In the genomic region with DNA sequence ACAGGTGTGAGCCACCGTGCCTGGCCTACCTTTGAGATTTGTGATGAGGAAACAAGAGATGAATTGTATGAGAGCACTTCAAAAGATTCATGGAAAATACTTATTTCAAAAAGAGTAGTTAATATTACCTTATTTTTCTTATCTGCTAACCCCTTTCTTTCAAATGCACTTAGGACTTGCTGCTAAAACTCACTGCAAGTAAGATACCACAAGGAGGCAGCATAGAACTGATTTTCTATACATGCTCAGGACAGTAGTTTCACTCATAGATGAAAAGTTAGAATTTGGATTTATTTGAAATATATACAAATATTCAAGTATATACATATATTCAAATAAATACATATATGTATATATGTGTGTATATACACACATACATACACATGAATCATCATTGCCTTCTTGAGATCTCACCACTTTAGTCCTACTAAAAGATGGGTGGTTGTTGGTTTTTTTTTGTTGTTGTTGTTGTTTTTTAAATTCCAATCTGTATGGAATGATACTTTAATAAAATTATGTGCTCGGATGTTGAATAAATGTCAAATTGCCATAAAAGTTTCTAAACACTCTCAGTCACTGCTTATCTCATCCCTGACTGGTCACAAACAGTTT, we compare ENCODE assay signal across 8 cellular contexts. TPM values are rescaled to one million over a fixed set of nuclear protein-coding genes. Genes with fewer than 3 reads are reported as not detected.
DNase-seq lines count a peak whose midpoint lies in the region; ATAC-seq and TF ChIP-seq lines count a peak whose summit lies in the region.

No MANE protein-coding gene starts in this region.

- no peak overlapping the region for H3K9ac ChIP-seq in endodermal cell (ENCODE audit: extremely low read depth, low read length, poor library complexity, severe bottlenecking)

- peaks cover 2% of the 10 kb centered on the region for H3K4me1 Mint-ChIP-seq in endodermal cell

- 84% methylated on average over 2 of the region's 2 CpGs; no CpG with 5 or more reads in 1 of the 2 experiments for WGBS in endodermal cell (ENCODE audit: insufficient coverage in 1 of 2, insufficient read length in 1 of 2), 2 experiments
- WGBS in stomach, 5 donors = 56 to 75% (median 63%) methylated on average over 2 of the region's 2 CpGs

- no peaks in the 10 kb centered on the region for H3K27me3 Mint-ChIP-seq in endodermal cell (ENCODE audit: insufficient read depth)

- H3K27ac ChIP-seq in endodermal cell (ENCODE audit: low read depth, low read length) (no peak overlapping the region), neutrophil (peak overlapping the region; percentile 39), stomach (no peak overlapping the region)

- no peaks in the 10 kb centered on the region for H3K9me3 Mint-ChIP-seq in endodermal cell

- intact Hi-C loops in stomach (cut with DNase I; ENCODE audit: low total_unique reads) = no loop called here

- H3K4me3 ChIP-seq in endodermal cell (ENCODE audit: low read length) (no peak overlapping the region), neutrophil (ENCODE audit: low read depth in 1 of 2, low read length in 1 of 2) (peak overlapping the region in 1 of 2 experiments; percentile 96), stomach (peak overlapping the region in 1 of 4 donors; percentile 7)

- H3K9me3 ChIP-seq in endodermal cell (ENCODE audit: control insufficient read depth, low read length) (no peaks in the 10 kb centered on the region), neutrophil (no peaks in the 10 kb centered on the region), stomach (no peaks in the 10 kb centered on the region)

- no peak for TF ChIP-seq POLR2A in stomach (IDR thresholded peaks at IDR 0.05)

- no peak for TF ChIP-seq EP300 in stomach (IDR thresholded peaks at IDR 0.05)

- peaks cover 34% of the 10 kb centered on the region for H3K36me3 ChIP-seq in endodermal cell (ENCODE audit: control insufficient read depth, insufficient read depth, low read length)
- peaks cover 58% of the 10 kb centered on the region for H3K36me3 ChIP-seq in neutrophil
- H3K36me3 ChIP-seq in stomach = peaks cover 37 to 46% (median 41%) of the 10 kb centered on the region in 4 donors

- DNase-seq in CD1c-positive myeloid dendritic cell (ENCODE audit: extremely low spot score) = peak; percentile 60
- peak; percentile 57 for DNase-seq in GM20000 (ENCODE audit: low spot score)
- DNase-seq in RKO (ENCODE audit: low spot score) = peak; percentile 84
- no peak for DNase-seq in endodermal cell
- no peak for DNase-seq in stomach

- no peak overlapping the region for H3K4me3 Mint-ChIP-seq in endodermal cell

- H3K27me3 ChIP-seq in endodermal cell (ENCODE audit: control insufficient read depth, insufficient read depth, low read length, poor library complexity, severe bottlenecking) (no peaks in the 10 kb centered on the region), neutrophil (no peaks in the 10 kb centered on the region), stomach (no peaks in the 10 kb centered on the region)

- no peak for ATAC-seq in HG03457 (IDR thresholded peaks at IDR 0.05; ENCODE audit: unreplicated experiment)
- ATAC-seq in HG02588 (IDR thresholded peaks at IDR 0.05; ENCODE audit: unreplicated experiment) = no peak

- no peak overlapping the region for H3K27ac Mint-ChIP-seq in endodermal cell

- peaks cover 2% of the 10 kb centered on the region for H3K4me1 ChIP-seq in endodermal cell (ENCODE audit: control insufficient read depth, insufficient read depth, low read length)
- H3K4me1 ChIP-seq in neutrophil (ENCODE audit: control insufficient read depth in 1 of 2, insufficient read depth in 1 of 2, low read depth in 1 of 2, low read length in 1 of 2) = peaks cover 25 to 35% of the 10 kb centered on the region in 2 experiments
- peaks cover 26 to 66% (median 45%) of the 10 kb centered on the region in 4 donors for H3K4me1 ChIP-seq in stomach

- TF ChIP-seq CTCF in GM20000 (IDR thresholded peaks at IDR 0.05; ENCODE audit: extremely low read depth, missing control alignments) = peak; percentile 39
- peak; percentile 85 for TF ChIP-seq CTCF in endodermal cell (conservative IDR thresholded peaks at IDR 0.05)
- TF ChIP-seq CTCF in neutrophil (IDR thresholded peaks at IDR 0.05) = peak; percentile 38
- TF ChIP-seq CTCF in stomach (IDR thresholded peaks at IDR 0.05) = peak in 3 of 7 experiments; percentile 35 to 48 (median 43)

- H3K36me3 Mint-ChIP-seq in endodermal cell (ENCODE audit: low read depth) = peaks cover 25% of the 10 kb centered on the region

RNA-seq across cellular contexts. Expression of gene CCNDBP1, which starts 2.4 kb away (rescaled TPM):
- total RNA-seq in endodermal cell (10 to 100 TPM; 25.7 to 43.5 TPM), stomach (10 to 100 TPM; 41.1 to 81.7 (median 46.1) TPM)
- polyA plus RNA-seq in endodermal cell (2013, experiment 1 of 2) = 38.2 TPM
- polyA plus RNA-seq in endodermal cell (2013, experiment 2 of 2) = 33.9 TPM
- 100 to 1,000 TPM in 1 of 3 donors, 10 to 100 TPM in 2; 47.2 to 136 (median 58.3) TPM for polyA plus RNA-seq in stomach

RNA-seq across cellular contexts. Expression of gene EPB42, which starts 33.2 kb away (rescaled TPM):
- total RNA-seq in endodermal cell (not detected), stomach (1 to 10 TPM in 1 of 5 donors, not detected in 4; 1.3 TPM)
- polyA plus RNA-seq in endodermal cell (2013, experiment 1 of 2) = not detected
- polyA plus RNA-seq in endodermal cell (2013, experiment 2 of 2) = not detected
- polyA plus RNA-seq in stomach = not detected

RNA-seq across cellular contexts. Expression of gene TMEM62, which starts 54.3 kb away (rescaled TPM):
- 10 to 100 TPM in 1 of 2 donors, 1 to 10 TPM in 1; 8.1 to 10.2 TPM for total RNA-seq in endodermal cell
- 4.8 TPM for polyA plus RNA-seq in endodermal cell (2013, experiment 1 of 2)
- polyA plus RNA-seq in endodermal cell (2013, experiment 2 of 2) = 4.4 TPM
- 10 to 100 TPM; 13.6 to 92.0 (median 65.3) TPM for total RNA-seq in stomach
- polyA plus RNA-seq in stomach = 10 to 100 TPM in 1 of 3 donors, 1 to 10 TPM in 2; 5.5 to 16.6 (median 7.8) TPM

Comparison
In these comparisons a context has a peak if more than half of its experiments do, and no peak if none do; other contexts are left out.
1. DNase-seq: peak in CD1c-positive myeloid dendritic cell (single experiment), GM20000 (single experiment) and RKO (single experiment); none in endodermal cell (single experiment) and stomach (single experiment).